Comparison of ENCODE assay signal across 20 cellular contexts in the genomic region with DNA sequence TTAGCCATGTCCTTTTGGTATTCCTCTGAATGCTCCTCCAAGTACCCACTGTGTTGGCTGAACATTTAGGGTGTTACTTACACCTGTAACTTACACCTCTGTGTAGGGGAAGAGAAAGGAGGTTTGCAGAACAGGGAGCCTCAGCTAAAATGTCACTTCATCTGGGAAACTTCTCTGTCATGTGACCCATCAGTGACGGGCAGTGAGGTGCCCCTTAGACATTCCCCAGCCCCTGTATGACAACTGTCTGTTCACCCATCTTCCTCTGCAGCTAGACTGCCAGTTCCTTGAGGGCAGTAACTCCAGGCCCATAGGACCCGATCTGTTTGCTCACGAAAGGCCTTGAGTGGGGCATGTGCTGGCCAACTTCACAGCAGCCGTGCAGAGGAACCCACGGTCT. TPM values are rescaled to one million over a fixed set of nuclear protein-coding genes. Genes with fewer than 3 reads are reported as not detected.
A peak's percentile ranks its signal among the peaks of the same experiment; 100 is the strongest.
DNase-seq lines count a peak whose midpoint lies in the region; ATAC-seq, FAIRE-seq and TF ChIP-seq lines count a peak whose summit lies in the region.
"Had no signal": no experiment of that assay in that cellular context is flagged by ENCODE, and none has a peak within 500 bp of the region (broad histone marks: within the 10 kb centered on the region; RNA-seq: fewer than 3 reads in every experiment).

No MANE protein-coding gene starts in this region.

- H3F3A ChIP-seq in GM23338 (replicated peaks; ENCODE audit: low read depth) = peaks cover 26% of the 10 kb centered on the region

- peaks cover 11% of the 10 kb centered on the region; the same call in 1 of the 2 replicates for H4K20me1 ChIP-seq in GM23338 (replicated peaks; ENCODE audit: insufficient read depth)
- H4K20me1 ChIP-seq in astrocyte (ENCODE audit: insufficient read depth, low read length) = no peaks in the 10 kb centered on the region

- no peaks in the 10 kb centered on the region for H3K9me3 ChIP-seq in astrocyte (ENCODE audit: insufficient read depth, low read depth, low read length)
- no peaks in the 10 kb centered on the region for H3K9me3 ChIP-seq in lower lobe of right lung
- no peaks in the 10 kb centered on the region for H3K9me3 ChIP-seq in stomach
- H3K9me3 ChIP-seq in right lobe of liver = no peaks in the 10 kb centered on the region
- H3K9me3 ChIP-seq: MG63, ovary had no signal

- DNase-seq in GM23338 (ENCODE audit: low spot score) (no peak), astrocyte (ENCODE audit: low read depth) (no peak), lower lobe of right lung (no peak), stomach (no peak), right lobe of liver (no peak), HuH-7 (ENCODE audit: low spot score) (no peak)
- no peak for DNase-seq in stimulated activated CD4-positive, alpha-beta T cell treated with anti-CD3 and anti-CD28 coated beads, Interleukin-1b, Interleukin-23, amount 100 ng/mL, for 48 hours
- DNase-seq: activated CD8-positive, alpha-beta T cell treated with anti-CD3 and anti-CD28 coated beads, Interleukin-2, amount 10 ng/mL, durations not matched to agents 7 days and 5 days; activated effector memory CD4-positive, alpha-beta T cell treated with Interleukin-2 at 50 U/mL for 16 hours; foreskin keratinocyte; NCI-H2081; stimulated activated CD4-positive, alpha-beta T cell treated with anti-CD3 and anti-CD28 coated beads, Interleukin-15, amount 100 ng/mL, for 24 hours had no signal

- H3K79me2 ChIP-seq in GM23338 (replicated peaks; ENCODE audit: insufficient read depth) (peaks cover 76% of the 10 kb centered on the region), astrocyte (ENCODE audit: insufficient read depth, low read length) (peaks cover 8% of the 10 kb centered on the region)

- peaks cover 2% of the 10 kb centered on the region; the same call in 1 of the 2 replicates for H3K9me2 ChIP-seq in GM23338 (ENCODE audit: insufficient read depth)

- TF ChIP-seq POLR2A in stomach (IDR thresholded peaks at IDR 0.05) (no peak), right lobe of liver (IDR thresholded peaks at IDR 0.05) (no peak)

- no peak overlapping the region for H2AFZ ChIP-seq in GM23338
- no peak overlapping the region for H2AFZ ChIP-seq in astrocyte (ENCODE audit: low read depth, low read length)

- 76 to 90% (median 85%) methylated on average over 5 of the region's 5 CpGs for WGBS in stomach, 5 donors
- 83% methylated on average over 1 of the region's 5 CpGs for WGBS in right lobe of liver (ENCODE audit: insufficient coverage, low coverage, low lambda C conversion rate, missing lambda C conversion rate)

- peaks cover 74% of the 10 kb centered on the region for H3K36me3 Mint-ChIP-seq in GM23338 (ENCODE audit: low read depth)
- H3K36me3 Mint-ChIP-seq in astrocyte (ENCODE audit: low read depth, unreplicated experiment) = peaks cover 5% of the 10 kb centered on the region
- H3K36me3 Mint-ChIP-seq: type B pancreatic cell had no signal

- no peak for FAIRE-seq in astrocyte (lab: Jason Lieb, UNC)
- FAIRE-seq: GM18507, GM19239 had no signal

- H3K4me1 Mint-ChIP-seq in GM23338 (peaks cover 92% of the 10 kb centered on the region), astrocyte (ENCODE audit: low read depth, unreplicated experiment) (peaks cover 46% of the 10 kb centered on the region)

- peak overlapping the region; percentile 100 for H3K27ac ChIP-seq in GM23338 (ENCODE audit: low read depth)
- peak overlapping the region; percentile 32 for H3K27ac ChIP-seq in astrocyte (ENCODE audit: low read depth, low read length)
- peak overlapping the region; percentile 18 for H3K27ac ChIP-seq in lower lobe of right lung
- H3K27ac ChIP-seq in stomach = peak overlapping the region in 4 of 5 donors; percentile 54 to 83 (median 78)
- no peak overlapping the region for H3K27ac ChIP-seq in right lobe of liver

- intact Hi-C loops in lower lobe of right lung (cut with DNase I) (no loop called here), stomach (cut with DNase I; ENCODE audit: low total_unique reads) (no loop called here), right lobe of liver (cut with DNase I) (no loop called here)

- H3K27ac Mint-ChIP-seq in GM23338 = peak overlapping the region; percentile 99
- H3K27ac Mint-ChIP-seq in astrocyte (ENCODE audit: unreplicated experiment) = peak overlapping the region; percentile 66
- H3K27ac Mint-ChIP-seq: activated CD8-positive, alpha-beta T cell treated with anti-CD3 and anti-CD28 coated beads, Interleukin-2, amount 10 ng/mL, durations not matched to agents 7 days and 5 days had no signal

- H3K4me2 ChIP-seq in GM23338 (peak overlapping the region; percentile 70), astrocyte (ENCODE audit: low read length) (peak overlapping the region; percentile 83)

- TF ChIP-seq CTCF in GM23338 (conservative IDR thresholded peaks at IDR 0.05; ENCODE audit: low read depth in 2 of 2) (no peak), astrocyte (IDR thresholded peaks at IDR 0.05; ENCODE audit: insufficient read depth, low read depth, low read length) (no peak), lower lobe of right lung (IDR thresholded peaks at IDR 0.05) (no peak), stomach (IDR thresholded peaks at IDR 0.05) (no peak), right lobe of liver (IDR thresholded peaks at IDR 0.05) (no peak)

- H3K27me3 ChIP-seq in GM23338 (ENCODE audit: insufficient read depth) (no peaks in the 10 kb centered on the region), astrocyte (ENCODE audit: insufficient read depth, low read length) (no peaks in the 10 kb centered on the region), lower lobe of right lung (ENCODE audit: low read depth) (no peaks in the 10 kb centered on the region), stomach (no peaks in the 10 kb centered on the region), right lobe of liver (no peaks in the 10 kb centered on the region)
- H3K27me3 ChIP-seq: brain microvascular endothelial cell, foreskin keratinocyte, MG63, ovary had no signal

- H3K9me3 Mint-ChIP-seq in GM23338 (no peaks in the 10 kb centered on the region), astrocyte (ENCODE audit: unreplicated experiment) (no peaks in the 10 kb centered on the region)
- H3K9me3 Mint-ChIP-seq: type B pancreatic cell had no signal

- no peaks in the 10 kb centered on the region; the same call in 1 of the 2 replicates for H3K36me3 ChIP-seq in GM23338 (ENCODE audit: insufficient read depth)
- no peaks in the 10 kb centered on the region for H3K36me3 ChIP-seq in astrocyte (ENCODE audit: insufficient read depth, low read length)
- H3K36me3 ChIP-seq in lower lobe of right lung = no peaks in the 10 kb centered on the region
- H3K36me3 ChIP-seq in stomach = peaks cover 0 to 16% (median 6%) of the 10 kb centered on the region in 4 donors
- H3K36me3 ChIP-seq in right lobe of liver = no peaks in the 10 kb centered on the region
- H3K36me3 ChIP-seq: brain microvascular endothelial cell, MG63, ovary had no signal

- peak overlapping the region; percentile 25 for H3K9ac ChIP-seq in astrocyte (ENCODE audit: low read length)

- peak overlapping the region; percentile 44 for H3K4me3 ChIP-seq in GM23338
- no peak overlapping the region for H3K4me3 ChIP-seq in astrocyte (ENCODE audit: insufficient read depth, low read depth, low read length)
- no peak overlapping the region for H3K4me3 ChIP-seq in lower lobe of right lung
- H3K4me3 ChIP-seq in stomach = no peak overlapping the region
- H3K4me3 ChIP-seq in right lobe of liver = no peak overlapping the region
- H3K4me3 ChIP-seq: MG63, ovary had no signal

- H3K4me3 Mint-ChIP-seq in GM23338 (peak overlapping the region; percentile 70), astrocyte (ENCODE audit: unreplicated experiment) (peak overlapping the region; percentile 35)
- H3K4me3 Mint-ChIP-seq: activated CD8-positive, alpha-beta T cell treated with anti-CD3 and anti-CD28 coated beads, Interleukin-2, amount 10 ng/mL, durations not matched to agents 7 days and 5 days had no signal

- peaks cover 81% of the 10 kb centered on the region for H3K4me1 ChIP-seq in GM23338 (ENCODE audit: insufficient read depth)
- H3K4me1 ChIP-seq in astrocyte (ENCODE audit: insufficient read depth, low read length) = peaks cover 41% of the 10 kb centered on the region
- peaks cover 32% of the 10 kb centered on the region for H3K4me1 ChIP-seq in lower lobe of right lung
- H3K4me1 ChIP-seq in stomach = peaks cover 42 to 92% (median 65%) of the 10 kb centered on the region in 4 donors
- H3K4me1 ChIP-seq in right lobe of liver = peaks cover 0 to 17% (median 3%) of the 10 kb centered on the region in 4 donors

- ATAC-seq in GM23338 (no peak), lower lobe of right lung (no peak), right lobe of liver (no peak), HG03378 (IDR thresholded peaks at IDR 0.05; ENCODE audit: unreplicated experiment) (no peak)
- ATAC-seq: activated CD8-positive, alpha-beta T cell treated with anti-CD3 and anti-CD28 coated beads, Interleukin-2, amount 10 ng/mL, durations not matched to agents 7 days and 5 days; Panc1 had no signal

- H3K27me3 Mint-ChIP-seq in GM23338 (ENCODE audit: insufficient read depth, low read depth, poor library complexity) (peaks cover 36% of the 10 kb centered on the region), astrocyte (ENCODE audit: low read depth, unreplicated experiment) (no peaks in the 10 kb centered on the region)
- H3K27me3 Mint-ChIP-seq: type B pancreatic cell had no signal

- TF ChIP-seq EP300 in stomach (IDR thresholded peaks at IDR 0.05) = no peak

TF ChIP-seq in GM23338, 12 proteins besides CTCF, POLR2A, EP300 and RAD21 (continues in another document):
- TF ChIP-seq POLR2AphosphoS5 (IDR thresholded peaks at IDR 0.05; ENCODE audit: low read depth) (no peak), EZH2phosphoT487 (IDR thresholded peaks at IDR 0.05; ENCODE audit: unreplicated experiment) (no peak), STAT1 (IDR thresholded peaks at IDR 0.05; ENCODE audit: unreplicated experiment) (no peak), ZNF331 (CRISPR knock-in tag; IDR thresholded peaks at IDR 0.05; ENCODE audit: low read depth) (no peak), CREB1 (CRISPR knock-in tag; IDR thresholded peaks at IDR 0.05; ENCODE audit: low read depth) (no peak), JUNB (IDR thresholded peaks at IDR 0.05; ENCODE audit: unreplicated experiment) (no peak)
- TF ChIP-seq, protein P1, sequence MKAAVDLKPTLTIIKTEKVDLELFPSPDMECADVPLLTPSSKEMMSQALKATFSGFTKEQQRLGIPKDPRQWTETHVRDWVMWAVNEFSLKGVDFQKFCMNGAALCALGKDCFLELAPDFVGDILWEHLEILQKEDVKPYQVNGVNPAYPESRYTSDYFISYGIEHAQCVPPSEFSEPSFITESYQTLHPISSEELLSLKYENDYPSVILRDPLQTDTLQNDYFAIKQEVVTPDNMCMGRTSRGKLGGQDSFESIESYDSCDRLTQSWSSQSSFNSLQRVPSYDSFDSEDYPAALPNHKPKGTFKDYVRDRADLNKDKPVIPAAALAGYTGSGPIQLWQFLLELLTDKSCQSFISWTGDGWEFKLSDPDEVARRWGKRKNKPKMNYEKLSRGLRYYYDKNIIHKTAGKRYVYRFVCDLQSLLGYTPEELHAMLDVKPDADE (IDR thresholded peaks at IDR 0.05) = no peak

RNA-seq across cellular contexts. Expression of a gene that starts 57.4 kb away (rescaled TPM):
- total RNA-seq in GM23338 (2014; rRNA removed; shearing (Covaris generic)) = 116 and 134 TPM in 2 replicates
- 39.9 and 40.0 TPM in 2 replicates for polyA plus RNA-seq in GM23338 (2016; fragmentation: Nextera tagmentation; extraction: Ambion mirVana)
- 39.7 and 45.3 TPM in 2 replicates for total RNA-seq in astrocyte
- total RNA-seq in lower lobe of right lung = 54.2 TPM
- total RNA-seq in stomach = 100 to 1,000 TPM in 3 of 5 donors, 10 to 100 TPM in 2; 85.8 to 278 (median 101) TPM
- polyA plus RNA-seq in stomach = 10 to 100 TPM; 20.2 to 31.5 (median 21.2) TPM
- total RNA-seq in right lobe of liver = 10 to 100 TPM; 15.8 to 23.2 (median 17.8) TPM

Comparison
In these comparisons a context has a peak if more than half of its experiments do, and no peak if none do; other contexts are left out.
1. H3K27ac ChIP-seq: peak in GM23338 (single experiment), astrocyte (single experiment), lower lobe of right lung (single experiment) and stomach (4 of 5); none in right lobe of liver (0 of 3).